14 cellular contexts compared by ENCODE assay signal in the genomic region with DNA sequence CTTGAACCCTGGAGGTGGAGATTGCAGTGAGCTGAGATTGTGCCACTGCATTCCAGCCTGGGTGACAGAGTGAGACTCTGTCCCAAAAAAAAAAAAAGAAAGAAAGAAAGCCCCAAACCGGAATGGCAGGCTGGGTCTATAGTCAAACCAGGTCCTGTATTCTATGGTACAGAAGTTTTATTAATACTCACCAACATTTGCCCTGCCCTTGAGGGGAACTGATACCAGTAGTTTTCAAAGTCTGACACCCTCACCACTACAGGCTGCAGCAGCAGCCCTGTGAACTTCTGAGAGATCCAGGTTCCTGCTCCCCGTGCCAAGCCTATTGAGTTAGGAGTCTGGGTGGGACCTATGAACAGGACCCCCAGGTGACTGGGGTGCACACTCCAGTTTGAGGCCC.
A peak's percentile ranks its signal among the peaks of the same experiment; 100 is the strongest.
DNase-seq lines count a peak whose midpoint lies in the region; ATAC-seq lines count a peak whose summit lies in the region.
"Had no signal": no experiment of that assay in that cellular context is flagged by ENCODE, and none has a peak within 500 bp of the region (broad histone marks: within the 10 kb centered on the region; RNA-seq: fewer than 3 reads in every experiment).

No MANE protein-coding gene starts in this region.

- H3K9me3 Mint-ChIP-seq in stimulated activated memory B cell treated with anti-CD40 and anti-IgM and Interleukin-4, amounts not matched to agents 10 μg/mL and 1 μg/mL and 100 μg/mL, for 72 hours = peaks cover 5% of the 10 kb centered on the region
- H3K9me3 Mint-ChIP-seq in activated T-helper 17 cell treated with anti-CD3 and anti-CD28 coated beads, Interleukin-2, amount 50 U/mL, for 72 hours = no peaks in the 10 kb centered on the region

- no peak overlapping the region for H3K4ac ChIP-seq in mesendoderm (ENCODE audit: low read depth, low read length)

- H3K27me3 ChIP-seq in mesendoderm (ENCODE audit: insufficient read depth, low read length, poor library complexity) = no peaks in the 10 kb centered on the region
- H3K27me3 ChIP-seq: SJCRH30, tibial nerve had no signal

- no peak overlapping the region for H3K4me3 ChIP-seq in mesendoderm (ENCODE audit: low read length)
- H3K4me3 ChIP-seq: SJCRH30, tibial nerve had no signal

- no peaks in the 10 kb centered on the region for H3K36me3 ChIP-seq in mesendoderm (ENCODE audit: control insufficient read depth, insufficient read depth, low read length)
- H3K36me3 ChIP-seq: SJCRH30 had no signal

- H3K79me2 ChIP-seq in mesendoderm (ENCODE audit: control insufficient read depth, insufficient read depth, low read length) = no peaks in the 10 kb centered on the region

- no peak overlapping the region for H3K23ac ChIP-seq in mesendoderm (ENCODE audit: low read length)

- H3K4me3 Mint-ChIP-seq in stimulated activated memory B cell treated with anti-CD40 and anti-IgM and Interleukin-4, amounts not matched to agents 10 μg/mL and 1 μg/mL and 100 μg/mL, for 72 hours = no peak overlapping the region
- no peak overlapping the region for H3K4me3 Mint-ChIP-seq in activated T-helper 17 cell treated with anti-CD3 and anti-CD28 coated beads, Interleukin-2, amount 50 U/mL, for 72 hours

- H2BK5ac ChIP-seq in mesendoderm (ENCODE audit: low read length) = no peak overlapping the region

- H3K27ac ChIP-seq in mesendoderm (ENCODE audit: low read depth, low read length) = no peak overlapping the region
- H3K27ac ChIP-seq: C4-2B, SJCRH30, tibial nerve had no signal

- H3K27me3 Mint-ChIP-seq in stimulated activated memory B cell treated with anti-CD40 and anti-IgM and Interleukin-4, amounts not matched to agents 10 μg/mL and 1 μg/mL and 100 μg/mL, for 72 hours = no peaks in the 10 kb centered on the region
- H3K27me3 Mint-ChIP-seq in activated T-helper 17 cell treated with anti-CD3 and anti-CD28 coated beads, Interleukin-2, amount 50 U/mL, for 72 hours = no peaks in the 10 kb centered on the region

- ATAC-seq in GM19025 (IDR thresholded peaks at IDR 0.05; ENCODE audit: low read depth, unreplicated experiment) = peak; percentile 60
- ATAC-seq in GM21825 (IDR thresholded peaks at IDR 0.05; ENCODE audit: unreplicated experiment) = peak; percentile 53
- peak; percentile 53 for ATAC-seq in HG03442 (IDR thresholded peaks at IDR 0.05; ENCODE audit: unreplicated experiment)
- peak; percentile 93 for ATAC-seq in stimulated activated memory B cell treated with anti-CD40 and anti-IgM and Interleukin-4, amounts not matched to agents 10 μg/mL and 1 μg/mL and 100 μg/mL, for 72 hours
- no peak for ATAC-seq in activated T-helper 17 cell treated with anti-CD3 and anti-CD28 coated beads, Interleukin-2, amount 50 U/mL, for 72 hours (replicated peaks)

- H2BK120ac ChIP-seq in mesendoderm (ENCODE audit: low read depth, low read length) = no peak overlapping the region

- DNase-seq in superior temporal gyrus (ENCODE audit: extremely low spot score) (no peak), mesendoderm (no peak)
- DNase-seq in activated T-cell treated with anti-CD3 and anti-CD28 coated beads, Interleukin-2, amount 50 U/mL, for 48 hours = no peak
- DNase-seq: mesenchymal stem cell, NCI-H1417 treated with DMSO at 0.1 percent for 48 hours, NCI-H82, SJCRH30 had no signal

- H3K79me1 ChIP-seq in mesendoderm (ENCODE audit: low read length) = no peaks in the 10 kb centered on the region

- no CpG with 5 or more reads among the region's 2 CpGs for WGBS in mesendoderm (ENCODE audit: extremely low coverage, insufficient coverage, low lambda C conversion rate)

- no peak overlapping the region for H3K9ac ChIP-seq in mesendoderm (ENCODE audit: low read length)

- peak overlapping the region; percentile 62 for H3K27ac Mint-ChIP-seq in stimulated activated memory B cell treated with anti-CD40 and anti-IgM and Interleukin-4, amounts not matched to agents 10 μg/mL and 1 μg/mL and 100 μg/mL, for 72 hours
- no peak overlapping the region for H3K27ac Mint-ChIP-seq in activated T-helper 17 cell treated with anti-CD3 and anti-CD28 coated beads, Interleukin-2, amount 50 U/mL, for 72 hours

- H3K4me1 Mint-ChIP-seq in stimulated activated memory B cell treated with anti-CD40 and anti-IgM and Interleukin-4, amounts not matched to agents 10 μg/mL and 1 μg/mL and 100 μg/mL, for 72 hours = peaks cover 39% of the 10 kb centered on the region
- peaks cover 12% of the 10 kb centered on the region for H3K4me1 Mint-ChIP-seq in activated T-helper 17 cell treated with anti-CD3 and anti-CD28 coated beads, Interleukin-2, amount 50 U/mL, for 72 hours

- no peak overlapping the region for H3K4me2 ChIP-seq in mesendoderm (ENCODE audit: low read length)

- H4K8ac ChIP-seq in mesendoderm (ENCODE audit: low read depth, low read length) = no peak overlapping the region

- H3K36me3 Mint-ChIP-seq in stimulated activated memory B cell treated with anti-CD40 and anti-IgM and Interleukin-4, amounts not matched to agents 10 μg/mL and 1 μg/mL and 100 μg/mL, for 72 hours = peaks cover 7% of the 10 kb centered on the region
- no peaks in the 10 kb centered on the region for H3K36me3 Mint-ChIP-seq in activated T-helper 17 cell treated with anti-CD3 and anti-CD28 coated beads, Interleukin-2, amount 50 U/mL, for 72 hours (ENCODE audit: low read depth)

- no peak overlapping the region for H3K56ac ChIP-seq in mesendoderm (ENCODE audit: low read length)

- H2BK15ac ChIP-seq in mesendoderm (replicated peaks; ENCODE audit: low read depth) = no peak overlapping the region

- no peak overlapping the region for H2AK5ac ChIP-seq in mesendoderm (ENCODE audit: low read length)

- H3K4me1 ChIP-seq in mesendoderm (ENCODE audit: control insufficient read depth, low read depth, low read length) = no peaks in the 10 kb centered on the region

- H4K5ac ChIP-seq in mesendoderm (ENCODE audit: low read length) = no peak overlapping the region

- no peak overlapping the region for H3K18ac ChIP-seq in mesendoderm (ENCODE audit: low read length)
